19 cellular contexts compared by ENCODE assay signal in the genomic region with DNA sequence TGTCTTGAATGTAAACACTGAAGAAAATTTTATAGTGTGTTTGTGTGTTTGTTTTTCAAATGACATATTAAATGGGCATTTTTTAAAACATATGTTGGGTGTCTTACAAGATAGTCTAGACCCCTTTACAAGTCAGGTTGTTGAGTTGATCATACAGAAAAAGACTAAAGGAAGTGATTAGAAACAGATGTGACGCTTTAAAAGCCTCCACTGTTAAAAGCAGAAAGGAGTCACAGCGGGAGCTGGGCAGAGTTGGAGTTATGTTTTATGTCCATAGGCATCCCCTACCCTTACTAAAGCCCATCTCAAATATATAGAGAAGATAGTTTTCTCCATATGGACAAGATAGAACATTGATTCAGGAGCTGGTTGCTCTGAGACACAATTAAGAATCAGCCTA.
"Had no signal": no experiment of that assay in that cellular context is flagged by ENCODE, and none has a peak within 500 bp of the region (broad histone marks: within the 10 kb centered on the region; RNA-seq: fewer than 3 reads in every experiment).

No MANE protein-coding gene starts in this region.

- H3K27me3 Mint-ChIP-seq: memory B cell, type B pancreatic cell had no signal

- H3K4me3 ChIP-seq: dorsolateral prefrontal cortex, gastrocnemius medialis, left ventricle myocardium inferior, lower lobe of right lung, ovary, right atrium auricular region, suprapubic skin, thyroid gland had no signal

- H3K27ac Mint-ChIP-seq: memory B cell; natural killer cell treated with Interleukin-12 subunit alpha and Interleukin-12 subunit beta and Interleukin-15 and Interleukin-18, amount 100 ng/mL, for 72 hours; type B pancreatic cell had no signal

- H3K27me3 ChIP-seq: gastrocnemius medialis, ovary, right atrium auricular region, suprapubic skin, thyroid gland had no signal

- H3K4me1 Mint-ChIP-seq: memory B cell had no signal

- H3K27ac ChIP-seq: dorsolateral prefrontal cortex, gastrocnemius medialis, left ventricle myocardium inferior, lower lobe of right lung, ovary, right atrium auricular region, suprapubic skin, thyroid gland had no signal

- H3K9me3 Mint-ChIP-seq: memory B cell; natural killer cell treated with Interleukin-12 subunit alpha and Interleukin-12 subunit beta and Interleukin-15 and Interleukin-18, amount 100 ng/mL, for 72 hours; type B pancreatic cell had no signal

- ATAC-seq: esophagus mucosa; gastrocnemius medialis; lower lobe of right lung; natural killer cell treated with Interleukin-12 subunit alpha and Interleukin-12 subunit beta and Interleukin-15 and Interleukin-18, amount 100 ng/mL, for 72 hours; stimulated activated naive CD8-positive, alpha-beta T cell treated with anti-CD3 and anti-CD28 coated beads, Interleukin-15, Interleukin-2, amounts not matched to agents 100 U/mL and 50 U/mL, for 24 hours had no signal

- DNase-seq: cortex of kidney; dorsolateral prefrontal cortex; effector CD8-positive, alpha-beta T cell; gastrocnemius medialis; glutamatergic neuron; left ventricle myocardium inferior; lower lobe of right lung; midbrain; ovary; small intestine; stimulated activated CD4-positive, alpha-beta T cell treated with anti-CD3 and anti-CD28 coated beads, Interleukin-2, amount 100 ng/mL, for 48 hours; stimulated activated naive CD8-positive, alpha-beta T cell treated with anti-CD3 and anti-CD28 coated beads, Interleukin-15, Interleukin-2, amounts not matched to agents 100 U/mL and 50 U/mL, for 24 hours; thyroid gland had no signal

- H3K9me3 ChIP-seq: gastrocnemius medialis, left ventricle myocardium inferior, lower lobe of right lung, ovary, right atrium auricular region, suprapubic skin, thyroid gland had no signal

- H3K36me3 Mint-ChIP-seq: memory B cell; natural killer cell treated with Interleukin-12 subunit alpha and Interleukin-12 subunit beta and Interleukin-15 and Interleukin-18, amount 100 ng/mL, for 72 hours; type B pancreatic cell had no signal

- H3K36me3 ChIP-seq: gastrocnemius medialis, left ventricle myocardium inferior, lower lobe of right lung, ovary, right atrium auricular region, suprapubic skin, thyroid gland had no signal

- H3K4me3 Mint-ChIP-seq: memory B cell; natural killer cell treated with Interleukin-12 subunit alpha and Interleukin-12 subunit beta and Interleukin-15 and Interleukin-18, amount 100 ng/mL, for 72 hours; type B pancreatic cell had no signal
